In the genomic region with DNA sequence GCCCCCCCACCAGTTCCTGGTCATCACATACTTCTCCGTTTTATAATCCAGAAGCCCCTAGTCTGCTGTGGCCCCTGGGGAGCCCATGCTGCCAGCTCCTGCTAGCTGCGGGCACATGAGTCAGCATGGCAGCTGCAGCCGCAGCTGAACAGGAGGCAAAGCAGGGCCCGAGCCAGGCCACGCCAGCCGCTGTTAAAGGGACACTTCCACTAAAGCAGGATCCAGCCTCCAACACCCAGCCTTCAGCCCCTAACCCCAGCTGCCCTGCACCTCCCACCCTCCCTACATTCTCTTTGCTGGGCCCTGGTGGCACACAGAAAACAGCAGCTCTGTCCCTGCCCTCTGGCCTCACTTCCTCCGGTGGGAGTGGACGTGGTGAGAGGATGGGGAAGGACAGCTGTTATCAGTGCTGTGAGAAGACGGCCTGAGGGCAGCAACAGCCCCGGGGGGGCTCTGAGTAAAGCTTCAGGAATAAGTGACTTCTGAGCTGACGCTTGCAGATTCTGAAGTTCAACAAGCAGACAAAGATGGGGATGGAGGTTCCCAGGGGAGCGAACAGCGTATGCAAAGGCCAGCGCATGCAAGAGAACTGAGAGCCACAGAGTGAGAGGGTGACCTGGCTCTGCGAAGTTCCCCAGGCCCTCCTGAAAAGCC, we compare ENCODE assay signal across 1 cellular context.
TF ChIP-seq lines count a peak whose summit lies in the region.

No MANE protein-coding gene starts in this region.

TF ChIP-seq in HepG2, 621 proteins besides CTCF, POLR2A, EP300 and RAD21:
- no peak for TF ChIP-seq ZNF251 (CRISPR knock-in tag; IDR thresholded peaks at IDR 0.05)
- TF ChIP-seq ZNF30 (CRISPR knock-in tag; IDR thresholded peaks at IDR 0.05), result no peak
- no peak for TF ChIP-seq PHF21A (CRISPR knock-in tag; IDR thresholded peaks at IDR 0.05)
- no peak for TF ChIP-seq NPAS2 (CRISPR knock-in tag; IDR thresholded peaks at IDR 0.05; ENCODE audit: borderline replicate concordance)
- no peak for TF ChIP-seq ZNF75D (CRISPR knock-in tag; IDR thresholded peaks at IDR 0.05; ENCODE audit: borderline replicate concordance)
- TF ChIP-seq MEIS2 (CRISPR knock-in tag; IDR thresholded peaks at IDR 0.05), result no peak
- no peak for TF ChIP-seq TCF7L2 (IDR thresholded peaks at IDR 0.05; ENCODE audit: low read depth, low read length)
- TF ChIP-seq ATF1 (CRISPR knock-in tag; IDR thresholded peaks at IDR 0.05), result no peak
- TF ChIP-seq ZKSCAN8 (CRISPR knock-in tag; IDR thresholded peaks at IDR 0.05; ENCODE audit: borderline replicate concordance), result no peak
- TF ChIP-seq, protein P1, sequence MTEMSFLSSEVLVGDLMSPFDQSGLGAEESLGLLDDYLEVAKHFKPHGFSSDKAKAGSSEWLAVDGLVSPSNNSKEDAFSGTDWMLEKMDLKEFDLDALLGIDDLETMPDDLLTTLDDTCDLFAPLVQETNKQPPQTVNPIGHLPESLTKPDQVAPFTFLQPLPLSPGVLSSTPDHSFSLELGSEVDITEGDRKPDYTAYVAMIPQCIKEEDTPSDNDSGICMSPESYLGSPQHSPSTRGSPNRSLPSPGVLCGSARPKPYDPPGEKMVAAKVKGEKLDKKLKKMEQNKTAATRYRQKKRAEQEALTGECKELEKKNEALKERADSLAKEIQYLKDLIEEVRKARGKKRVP (CRISPR knock-in tag; IDR thresholded peaks at IDR 0.05), result no peak
- TF ChIP-seq, protein P2, sequence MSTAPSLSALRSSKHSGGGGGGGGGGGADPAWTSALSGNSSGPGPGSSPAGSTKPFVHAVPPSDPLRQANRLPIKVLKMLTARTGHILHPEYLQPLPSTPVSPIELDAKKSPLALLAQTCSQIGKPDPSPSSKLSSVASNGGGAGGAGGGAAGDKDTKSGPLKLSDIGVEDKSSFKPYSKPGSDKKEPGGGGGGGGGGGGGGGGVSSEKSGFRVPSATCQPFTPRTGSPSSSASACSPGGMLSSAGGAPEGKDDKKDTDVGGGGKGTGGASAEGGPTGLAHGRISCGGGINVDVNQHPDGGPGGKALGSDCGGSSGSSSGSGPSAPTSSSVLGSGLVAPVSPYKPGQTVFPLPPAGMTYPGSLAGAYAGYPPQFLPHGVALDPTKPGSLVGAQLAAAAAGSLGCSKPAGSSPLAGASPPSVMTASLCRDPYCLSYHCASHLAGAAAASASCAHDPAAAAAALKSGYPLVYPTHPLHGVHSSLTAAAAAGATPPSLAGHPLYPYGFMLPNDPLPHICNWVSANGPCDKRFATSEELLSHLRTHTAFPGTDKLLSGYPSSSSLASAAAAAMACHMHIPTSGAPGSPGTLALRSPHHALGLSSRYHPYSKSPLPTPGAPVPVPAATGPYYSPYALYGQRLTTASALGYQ (CRISPR knock-in tag; IDR thresholded peaks at IDR 0.05), result no peak
- TF ChIP-seq SMC3 (IDR thresholded peaks at IDR 0.05; ENCODE audit: low read length), result no peak
- TF ChIP-seq IRX3 (CRISPR knock-in tag; IDR thresholded peaks at IDR 0.05; ENCODE audit: borderline replicate concordance, low read depth), result no peak
- TF ChIP-seq, protein P3, sequence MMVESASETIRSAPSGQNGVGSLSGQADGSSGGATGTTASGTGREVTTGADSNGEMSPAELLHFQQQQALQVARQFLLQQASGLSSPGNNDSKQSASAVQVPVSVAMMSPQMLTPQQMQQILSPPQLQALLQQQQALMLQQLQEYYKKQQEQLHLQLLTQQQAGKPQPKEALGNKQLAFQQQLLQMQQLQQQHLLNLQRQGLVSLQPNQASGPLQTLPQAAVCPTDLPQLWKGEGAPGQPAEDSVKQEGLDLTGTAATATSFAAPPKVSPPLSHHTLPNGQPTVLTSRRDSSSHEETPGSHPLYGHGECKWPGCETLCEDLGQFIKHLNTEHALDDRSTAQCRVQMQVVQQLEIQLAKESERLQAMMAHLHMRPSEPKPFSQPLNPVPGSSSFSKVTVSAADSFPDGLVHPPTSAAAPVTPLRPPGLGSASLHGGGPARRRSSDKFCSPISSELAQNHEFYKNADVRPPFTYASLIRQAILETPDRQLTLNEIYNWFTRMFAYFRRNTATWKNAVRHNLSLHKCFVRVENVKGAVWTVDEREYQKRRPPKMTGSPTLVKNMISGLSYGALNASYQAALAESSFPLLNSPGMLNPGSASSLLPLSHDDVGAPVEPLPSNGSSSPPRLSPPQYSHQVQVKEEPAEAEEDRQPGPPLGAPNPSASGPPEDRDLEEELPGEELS (CRISPR knock-in tag; IDR thresholded peaks at IDR 0.05), result no peak
- TF ChIP-seq, protein P4, sequence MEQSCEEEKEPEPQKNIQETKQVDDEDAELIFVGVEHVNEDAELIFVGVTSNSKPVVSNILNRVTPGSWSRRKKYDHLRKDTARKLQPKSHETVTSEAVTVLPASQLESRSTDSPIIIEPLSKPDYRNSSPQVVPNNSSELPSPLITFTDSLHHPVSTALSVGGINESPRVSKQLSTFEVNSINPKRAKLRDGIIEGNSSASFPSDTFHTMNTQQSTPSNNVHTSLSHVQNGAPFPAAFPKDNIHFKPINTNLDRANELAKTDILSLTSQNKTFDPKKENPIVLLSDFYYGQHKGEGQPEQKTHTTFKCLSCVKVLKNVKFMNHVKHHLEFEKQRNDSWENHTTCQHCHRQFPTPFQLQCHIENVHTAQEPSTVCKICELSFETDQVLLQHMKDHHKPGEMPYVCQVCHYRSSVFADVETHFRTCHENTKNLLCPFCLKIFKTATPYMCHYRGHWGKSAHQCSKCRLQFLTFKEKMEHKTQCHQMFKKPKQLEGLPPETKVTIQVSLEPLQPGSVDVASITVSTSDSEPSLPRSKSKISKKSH (CRISPR knock-in tag; IDR thresholded peaks at IDR 0.05; ENCODE audit: borderline replicate concordance), result no peak
- TF ChIP-seq, protein P5, sequence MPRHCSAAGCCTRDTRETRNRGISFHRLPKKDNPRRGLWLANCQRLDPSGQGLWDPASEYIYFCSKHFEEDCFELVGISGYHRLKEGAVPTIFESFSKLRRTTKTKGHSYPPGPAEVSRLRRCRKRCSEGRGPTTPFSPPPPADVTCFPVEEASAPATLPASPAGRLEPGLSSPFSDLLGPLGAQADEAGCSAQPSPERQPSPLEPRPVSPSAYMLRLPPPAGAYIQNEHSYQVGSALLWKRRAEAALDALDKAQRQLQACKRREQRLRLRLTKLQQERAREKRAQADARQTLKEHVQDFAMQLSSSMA (CRISPR knock-in tag; IDR thresholded peaks at IDR 0.05), result no peak
